ENCODE assay signal across 25 cellular contexts in genomic region chr4:126647320-126647719, GRCh38.
"Had no signal": no experiment of that assay in that cellular context is flagged by ENCODE, and none has a peak within 500 bp of the region (broad histone marks: within the 10 kb centered on the region; RNA-seq: fewer than 3 reads in every experiment).

No MANE protein-coding gene starts in this region.

- H3K9me3 ChIP-seq: esophagus squamous epithelium, gastrocnemius medialis, heart right ventricle, left lung, lower lobe of right lung had no signal

- H3K4me3 ChIP-seq: esophagus squamous epithelium, gastrocnemius medialis, heart right ventricle, left lung, lower lobe of right lung, mucosa of descending colon had no signal

- ATAC-seq: effector memory CD8-positive, alpha-beta T cell; esophagus mucosa; gastrocnemius medialis; heart right ventricle; left cardiac atrium; left lung; left ventricle myocardium superior; lower lobe of right lung; mucosa of descending colon; naive thymus-derived CD8-positive, alpha-beta T cell had no signal

- H3K27ac ChIP-seq: epithelial cell of prostate, esophagus squamous epithelium, gastrocnemius medialis, heart right ventricle, left lung, lower lobe of right lung had no signal

- DNase-seq: effector CD8-positive, alpha-beta T cell; effector memory CD8-positive, alpha-beta T cell; endodermal cell; erythroblast; esophagus squamous epithelium; foreskin fibroblast; foreskin melanocyte; gastrocnemius medialis; glutamatergic neuron; head of caudate nucleus; heart right ventricle; hippocampal formation; left cardiac atrium; left lung; left ventricle myocardium superior; lower lobe of right lung; mesenchymal stem cell; mucosa of descending colon; naive B cell; naive thymus-derived CD8-positive, alpha-beta T cell had no signal

- FAIRE-seq: endometrium, islet of Langerhans, keratinocyte had no signal

- H3K36me3 ChIP-seq: esophagus squamous epithelium, gastrocnemius medialis, heart right ventricle, left lung, lower lobe of right lung had no signal

- H3K4me1 ChIP-seq: esophagus squamous epithelium, gastrocnemius medialis, heart right ventricle, left lung, lower lobe of right lung had no signal

- H3K27me3 ChIP-seq: esophagus squamous epithelium, gastrocnemius medialis, heart right ventricle, left lung had no signal
